In the genomic region with DNA sequence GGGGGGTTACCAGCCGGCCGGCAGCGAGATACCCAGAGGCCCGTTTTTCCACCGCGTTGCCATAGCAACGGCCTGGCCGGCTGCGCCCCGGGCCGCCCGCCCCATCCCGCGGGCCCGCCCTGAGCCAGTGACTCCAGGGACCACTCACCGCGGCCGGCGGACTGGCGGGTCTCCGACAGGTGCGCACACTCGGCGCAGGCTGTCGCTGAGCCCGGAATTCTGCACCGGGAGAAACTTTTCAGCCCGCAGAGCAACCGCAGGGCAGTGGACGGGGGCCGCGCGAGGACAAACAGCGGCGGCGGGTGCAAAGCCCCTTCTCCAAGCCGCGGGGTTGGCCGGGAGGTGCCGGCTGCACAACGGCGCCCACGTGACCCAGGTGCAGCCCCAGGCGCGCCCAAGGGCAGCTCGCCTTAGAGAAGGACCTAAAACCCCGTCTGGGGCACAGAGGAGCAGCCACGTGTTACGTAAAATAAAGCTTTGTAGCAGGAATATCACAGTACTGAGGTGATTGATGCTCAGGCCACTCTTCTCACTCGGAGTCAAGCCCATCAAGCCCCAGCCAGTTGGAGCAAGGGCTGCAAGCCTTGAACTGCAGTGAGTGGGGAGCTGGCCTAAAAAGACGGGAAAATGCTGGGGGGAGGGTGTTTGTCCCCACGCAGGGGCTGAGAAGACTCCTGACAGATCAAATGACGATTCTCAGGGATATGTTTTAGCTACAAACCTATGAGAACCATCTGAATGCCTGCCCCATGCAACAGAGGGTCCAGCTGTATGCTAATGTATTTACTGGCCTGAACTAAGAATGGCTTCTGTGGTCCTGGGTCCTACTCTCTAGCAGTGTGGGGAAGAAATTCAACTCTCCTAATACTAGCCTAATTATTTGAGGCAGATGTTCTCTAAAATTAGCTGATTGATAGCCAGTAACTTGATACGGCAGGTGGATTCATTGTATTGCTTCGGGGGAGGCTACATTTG, we compare ENCODE assay signal across 7 cellular contexts. TPM values are rescaled to one million over a fixed set of nuclear protein-coding genes. Genes with fewer than 3 reads are reported as not detected.
DNase-seq lines count a peak whose midpoint lies in the region; ATAC-seq and TF ChIP-seq lines count a peak whose summit lies in the region.

TSS of gene STK33 (minus strand) at position 294 of the 975 bp plus-strand sequence. CDS start 119,323 bp downstream, outside the sequence.

- H3K9ac ChIP-seq in Loucy (ENCODE audit: low read depth, low read length, poor library complexity, severe bottlenecking) (peak within 1 kb of the TSS; percentile 85), endocrine pancreas (ENCODE audit: control insufficient read depth, insufficient read depth, low read length) (peak within 1 kb of the TSS; percentile 84)

- H3K4me1 ChIP-seq in Loucy (ENCODE audit: insufficient read depth, low read length, poor library complexity, severe bottlenecking) = peaks cover 32% of the 10 kb centered on the region
- peaks cover 6% of the 10 kb centered on the region for H3K4me1 ChIP-seq in endocrine pancreas (ENCODE audit: control insufficient read depth, insufficient read depth, low read length)
- H3K4me1 ChIP-seq in mucosa of descending colon (ENCODE audit: low read depth) = peaks cover 7% of the 10 kb centered on the region
- H3K4me1 ChIP-seq in suprapubic skin = peaks cover 10% of the 10 kb centered on the region

- intact Hi-C loops in mucosa of descending colon (cut with DNase I, micrococcal nuclease) = no loop called here

- no peaks in the 10 kb centered on the region for H3K36me3 ChIP-seq in Loucy (ENCODE audit: insufficient read depth, low read length)
- H3K36me3 ChIP-seq in endocrine pancreas (ENCODE audit: control insufficient read depth, insufficient read depth, low read length) = no peaks in the 10 kb centered on the region
- no peaks in the 10 kb centered on the region for H3K36me3 ChIP-seq in mucosa of descending colon (ENCODE audit: low read depth)
- no peaks in the 10 kb centered on the region for H3K36me3 ChIP-seq in suprapubic skin

- peaks cover 25% of the 10 kb centered on the region; the same call in 1 of the 2 replicates for H3K79me2 ChIP-seq in Loucy (ENCODE audit: insufficient read depth, low read length)

- WGBS in suprapubic skin = 14% methylated on average over 22 of the region's 55 CpGs

- no peaks in the 10 kb centered on the region for H3K9me2 ChIP-seq in Loucy (replicated peaks; ENCODE audit: low read depth, low read length)

- H3K27me3 ChIP-seq in Loucy (ENCODE audit: insufficient read depth, low read length, poor library complexity, severe bottlenecking) = no peaks in the 10 kb centered on the region
- H3K27me3 ChIP-seq in endocrine pancreas (ENCODE audit: control insufficient read depth, insufficient read depth, low read length) = no peaks in the 10 kb centered on the region
- peaks cover 40% of the 10 kb centered on the region for H3K27me3 ChIP-seq in suprapubic skin

- H3K4me3 ChIP-seq in Loucy (ENCODE audit: low read length, poor library complexity, severe bottlenecking) (peak within 1 kb of the TSS; percentile 91), endocrine pancreas (ENCODE audit: control insufficient read depth, insufficient read depth, low read length) (peak within 1 kb of the TSS; percentile 84), mucosa of descending colon (no peak within 1 kb of the TSS), suprapubic skin (peak within 1 kb of the TSS; percentile 45)

- TF ChIP-seq CTCF in Loucy (conservative IDR thresholded peaks at IDR 0.05; ENCODE audit: low read length) (no peak), mucosa of descending colon (IDR thresholded peaks at IDR 0.05) (no peak), suprapubic skin (IDR thresholded peaks at IDR 0.05) (no peak)

- H3K9me3 ChIP-seq in Loucy (ENCODE audit: insufficient read depth, low read depth, low read length) (no peaks in the 10 kb centered on the region), endocrine pancreas (ENCODE audit: control insufficient read depth, low read length) (no peaks in the 10 kb centered on the region), mucosa of descending colon (no peaks in the 10 kb centered on the region), suprapubic skin (no peaks in the 10 kb centered on the region)

- TF ChIP-seq POLR2A in GM15510 (IDR thresholded peaks at IDR 0.05; ENCODE audit: borderline replicate concordance, extremely low read depth, insufficient read length) (peak; percentile 47), suprapubic skin (IDR thresholded peaks at IDR 0.05) (no peak)

- no peak within 1 kb of the TSS for H3K27ac ChIP-seq in suprapubic skin

- peak within 1 kb of the TSS; percentile 95 for H2AFZ ChIP-seq in Loucy (ENCODE audit: low read length)

- peak within 1 kb of the TSS; percentile 93 for H3K4me2 ChIP-seq in Loucy (ENCODE audit: low read depth, low read length, poor library complexity, severe bottlenecking)

- no peaks in the 10 kb centered on the region for H3F3A ChIP-seq in Loucy (ENCODE audit: low read depth)

- H4K20me1 ChIP-seq in Loucy (ENCODE audit: insufficient read depth, low read length, poor library complexity, severe bottlenecking) = no peaks in the 10 kb centered on the region

- ATAC-seq in mucosa of descending colon = peak; percentile 94

- TF ChIP-seq EP300 in suprapubic skin (IDR thresholded peaks at IDR 0.05) = no peak

- DNase-seq in H4 (ENCODE audit: low spot score) (peak; percentile 50), SKM-1 treated with dmso at 0.1 percent for 144 hours (lab: John Stamatoyannopoulos, UW; ENCODE audit: unreplicated experiment) (peak; percentile 71), mucosa of descending colon (peak; percentile 53 to 67 (median 66)), suprapubic skin (ENCODE audit: low spot score in 2 of 2) (no peak)

RNA-seq across cellular contexts. Expression of gene STK33, which starts in this region (rescaled TPM):
- 8.1 and 10.9 TPM in 2 replicates for total RNA-seq in H4 (2014; rRNA removed; shearing (Covaris generic))
- 10 to 100 TPM in 1 of 3 donors, 1 to 10 TPM in 1, under 1 TPM in 1; 0.90 to 15.1 (median 3.4) TPM for total RNA-seq in mucosa of descending colon
- total RNA-seq in suprapubic skin = under 1 TPM in 1 of 4 donors, not detected in 3; 0.76 TPM

Comparison
In these comparisons a context has a peak if more than half of its experiments do, and no peak if none do; other contexts are left out.
1. DNase-seq: peak in H4 (single experiment), SKM-1 treated with dmso at 0.1 percent for 144 hours (single experiment) and mucosa of descending colon (3 of 3); none in suprapubic skin (0 of 2).